Comparison of ENCODE assay signal across 18 cellular contexts in the genomic region with DNA sequence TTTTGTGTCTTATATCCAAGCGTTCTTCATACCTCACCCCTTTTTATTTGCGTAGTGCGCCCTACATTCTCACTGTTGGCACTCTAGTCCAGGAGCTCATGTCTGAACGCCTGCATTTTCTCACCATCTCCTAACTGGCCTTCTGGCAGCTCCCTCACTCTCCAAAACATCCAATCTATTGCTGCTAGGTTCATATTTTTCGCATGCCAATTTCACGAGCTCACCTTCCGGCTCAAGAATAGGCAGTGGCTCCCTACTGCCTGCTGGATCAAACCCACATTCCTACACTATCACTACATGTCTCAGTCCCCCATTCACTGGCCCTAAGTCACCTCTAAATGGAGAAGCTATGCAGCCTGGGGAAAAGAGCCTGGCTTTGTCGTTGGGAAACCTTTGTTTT.
DNase-seq lines count a peak whose midpoint lies in the region; ATAC-seq and TF ChIP-seq lines count a peak whose summit lies in the region.
"Had no signal": no experiment of that assay in that cellular context is flagged by ENCODE, and none has a peak within 500 bp of the region (broad histone marks: within the 10 kb centered on the region; RNA-seq: fewer than 3 reads in every experiment).

No MANE protein-coding gene starts in this region.

- no peak for ATAC-seq in CD8-positive, alpha-beta T cell
- no peak for ATAC-seq in activated CD8-positive, alpha-beta T cell treated with anti-CD3 and anti-CD28 coated beads for 36 hours
- ATAC-seq in lower lobe of right lung = no peak
- ATAC-seq: foreskin keratinocyte had no signal

- H3K4me3 Mint-ChIP-seq in CD8-positive, alpha-beta T cell = peak overlapping the region; percentile 67
- H3K4me3 Mint-ChIP-seq in activated CD8-positive, alpha-beta T cell treated with anti-CD3 and anti-CD28 coated beads for 36 hours = peak overlapping the region; percentile 51
- H3K4me3 Mint-ChIP-seq: T-helper 1 cell treated with Interleukin-12 subunit alpha and Interleukin-12 subunit beta and Interleukin-4 antibody, amounts not matched to agents 30 μg/mL and 1 μg/mL, for 36 hours; type B pancreatic cell had no signal

- H3K4me3 ChIP-seq in CD8-positive, alpha-beta T cell (ENCODE audit: low read depth, low read length) = no peak overlapping the region
- H3K4me3 ChIP-seq in choroid plexus epithelial cell (ENCODE audit: low read depth, low read length) (no peak overlapping the region), lower lobe of right lung (no peak overlapping the region)
- H3K4me3 ChIP-seq: stomach had no signal

- no peaks in the 10 kb centered on the region for H3K9me3 ChIP-seq in CD8-positive, alpha-beta T cell (ENCODE audit: low read length)
- H3K9me3 ChIP-seq in lower lobe of right lung = no peaks in the 10 kb centered on the region
- H3K9me3 ChIP-seq: stomach had no signal

- H3K27me3 Mint-ChIP-seq in CD8-positive, alpha-beta T cell (ENCODE audit: low read depth) = no peaks in the 10 kb centered on the region
- H3K27me3 Mint-ChIP-seq in activated CD8-positive, alpha-beta T cell treated with anti-CD3 and anti-CD28 coated beads for 36 hours = no peaks in the 10 kb centered on the region
- H3K27me3 Mint-ChIP-seq: type B pancreatic cell had no signal

- peaks cover 4% of the 10 kb centered on the region for H3K36me3 ChIP-seq in CD8-positive, alpha-beta T cell (ENCODE audit: insufficient read depth, low read length)
- no peaks in the 10 kb centered on the region for H3K36me3 ChIP-seq in lower lobe of right lung
- H3K36me3 ChIP-seq: stomach had no signal

- no peaks in the 10 kb centered on the region for H3K27me3 ChIP-seq in CD8-positive, alpha-beta T cell (ENCODE audit: insufficient read depth, low read length)
- no peaks in the 10 kb centered on the region for H3K27me3 ChIP-seq in lower lobe of right lung (ENCODE audit: low read depth)
- H3K27me3 ChIP-seq: stomach had no signal

- no peak overlapping the region for H3K27ac ChIP-seq in CD8-positive, alpha-beta T cell (ENCODE audit: low read depth, low read length)
- no peak overlapping the region for H3K27ac ChIP-seq in lower lobe of right lung
- H3K27ac ChIP-seq: foreskin keratinocyte, stomach had no signal

- peaks cover 70% of the 10 kb centered on the region for H3K4me1 ChIP-seq in CD8-positive, alpha-beta T cell (ENCODE audit: insufficient read depth, low read length)
- H3K4me1 ChIP-seq in lower lobe of right lung = peaks cover 11% of the 10 kb centered on the region
- H3K4me1 ChIP-seq: foreskin keratinocyte, stomach had no signal

- no peaks in the 10 kb centered on the region for H3K9me3 Mint-ChIP-seq in CD8-positive, alpha-beta T cell
- peaks cover 9% of the 10 kb centered on the region for H3K9me3 Mint-ChIP-seq in activated CD8-positive, alpha-beta T cell treated with anti-CD3 and anti-CD28 coated beads for 36 hours
- H3K9me3 Mint-ChIP-seq: type B pancreatic cell had no signal

- CTCF ChIA-PET in CD8-positive, alpha-beta T cell (lab: Charles Lee) = interaction anchor here (0.9 to 8.7 kb wide), 3 partner anchors 18 to 87 kb away, joined by 3 to 37 read pairs (median 31); no protein-coding TSS in a partner anchor
- CTCF ChIA-PET in activated CD8-positive, alpha-beta T cell treated with anti-CD3 and anti-CD28 coated beads for 36 hours (lab: Charles Lee) = interaction anchor here (0.6 to 3.6 kb wide), 7 partner anchors 9 to 87 kb away, joined by 3 to 16 read pairs (median 5); no protein-coding TSS in a partner anchor

- intact Hi-C loops in CD8-positive, alpha-beta T cell (cut with DNase I, micrococcal nuclease) = no loop called here
- intact Hi-C loops in activated CD8-positive, alpha-beta T cell treated with anti-CD3 and anti-CD28 coated beads for 36 hours (cut with micrococcal nuclease) = loop anchor here (5.0 kb wide), 1 partner anchor 111 kb away; no protein-coding TSS in a partner anchor
- intact Hi-C loops in lower lobe of right lung (cut with DNase I) = no loop called here

- TF ChIP-seq CTCF in CD8-positive, alpha-beta T cell (IDR thresholded peaks at IDR 0.05) = no peak
- no peak for TF ChIP-seq CTCF in activated CD8-positive, alpha-beta T cell treated with anti-CD3 and anti-CD28 coated beads for 36 hours (IDR thresholded peaks at IDR 0.05)
- TF ChIP-seq CTCF in choroid plexus epithelial cell (conservative IDR thresholded peaks at IDR 0.05; ENCODE audit: low read depth, low read length) (no peak), lower lobe of right lung (IDR thresholded peaks at IDR 0.05) (no peak)

- H3K27ac Mint-ChIP-seq in CD8-positive, alpha-beta T cell = peak overlapping the region; percentile 93
- peak overlapping the region; percentile 99 for H3K27ac Mint-ChIP-seq in activated CD8-positive, alpha-beta T cell treated with anti-CD3 and anti-CD28 coated beads for 36 hours
- H3K27ac Mint-ChIP-seq: T-helper 1 cell treated with Interleukin-12 subunit alpha and Interleukin-12 subunit beta and Interleukin-4 antibody, amounts not matched to agents 30 μg/mL and 1 μg/mL, for 36 hours; type B pancreatic cell had no signal

- peaks cover 59% of the 10 kb centered on the region for H3K36me3 Mint-ChIP-seq in CD8-positive, alpha-beta T cell
- H3K36me3 Mint-ChIP-seq in activated CD8-positive, alpha-beta T cell treated with anti-CD3 and anti-CD28 coated beads for 36 hours (ENCODE audit: low read depth) = peaks cover 46% of the 10 kb centered on the region
- H3K36me3 Mint-ChIP-seq: type B pancreatic cell had no signal

- DNase-seq in CD1c-positive myeloid dendritic cell (ENCODE audit: extremely low spot score) = peak; percentile 59
- no peak for DNase-seq in CD8-positive, alpha-beta T cell
- no peak for DNase-seq in activated CD8-positive, alpha-beta T cell treated with anti-CD3 and anti-CD28 coated beads for 36 hours
- peak; percentile 6 for DNase-seq in choroid plexus epithelial cell (ENCODE audit: low read depth)
- DNase-seq in RKO (ENCODE audit: low spot score) = no peak
- DNase-seq in T-helper 9 cell = no peak
- no peak for DNase-seq in lower lobe of right lung
- no peak for DNase-seq in NCI-H146 treated with DMSO at 0.1 percent for 48 hours (lab: John Stamatoyannopoulos, UW; ENCODE audit: unreplicated experiment)
- DNase-seq: activated CD4-positive, CD25-positive, alpha-beta regulatory T cell; dorsolateral prefrontal cortex; foreskin keratinocyte; GF-D8; kidney glomerular epithelial cell; NCI-H1436 treated with DMSO at 0.1 percent for 48 hours; NCI-H82; stomach had no signal

- H3K4me1 Mint-ChIP-seq in CD8-positive, alpha-beta T cell (ENCODE audit: low read depth) = peaks cover 81% of the 10 kb centered on the region
- peaks cover 67% of the 10 kb centered on the region for H3K4me1 Mint-ChIP-seq in activated CD8-positive, alpha-beta T cell treated with anti-CD3 and anti-CD28 coated beads for 36 hours (ENCODE audit: low read depth)

- POLR2A ChIA-PET in CD8-positive, alpha-beta T cell (lab: Charles Lee) = interaction anchor here (0.7 to 1.2 kb wide), 5 partner anchors 9 to 35 kb away, joined by 3 to 5 read pairs (median 4); no protein-coding TSS in a partner anchor
- POLR2A ChIA-PET in activated CD8-positive, alpha-beta T cell treated with anti-CD3 and anti-CD28 coated beads for 36 hours (lab: Charles Lee) = interaction anchor here (0.5 to 5.8 kb wide), 5 partner anchors 11 to 85 kb away, joined by 3 to 60 read pairs (median 4); no protein-coding TSS in a partner anchor

Comparison
In these comparisons a context has a peak if more than half of its experiments do, and no peak if none do; other contexts are left out.
1. DNase-seq: peak in CD1c-positive myeloid dendritic cell (single experiment) and choroid plexus epithelial cell (single experiment); none in CD8-positive, alpha-beta T cell (0 of 7), activated CD8-positive, alpha-beta T cell treated with anti-CD3 and anti-CD28 coated beads for 36 hours (single experiment), RKO (single experiment), T-helper 9 cell (single experiment), lower lobe of right lung (single experiment) and NCI-H146 treated with DMSO at 0.1 percent for 48 hours (single experiment).